26 cellular contexts compared by ENCODE assay signal in genomic region chr22:48761546-48761945, GRCh38.
DNase-seq lines count a peak whose midpoint lies in the region; ATAC-seq and TF ChIP-seq lines count a peak whose summit lies in the region.
"Had no signal": no experiment of that assay in that cellular context is flagged by ENCODE, and none has a peak within 500 bp of the region (broad histone marks: within the 10 kb centered on the region; RNA-seq: fewer than 3 reads in every experiment).

No MANE protein-coding gene starts in this region.

- H3K4me1 Mint-ChIP-seq in activated CD4-positive, alpha-beta memory T cell treated with anti-CD3 and anti-CD28 coated beads, Interleukin-2, amount 10 ng/mL, durations not matched to agents 7 days and 5 days = no peaks in the 10 kb centered on the region
- H3K4me1 Mint-ChIP-seq in activated CD4-positive, alpha-beta memory T cell treated with anti-CD3 and anti-CD28 coated beads for 36 hours (ENCODE audit: low read depth) = no peaks in the 10 kb centered on the region
- H3K4me1 Mint-ChIP-seq: brain, GM23338, IgD-negative memory B cell had no signal

- no peak overlapping the region for H3K4me3 ChIP-seq in adrenal gland
- no peak overlapping the region for H3K4me3 ChIP-seq in lower lobe of right lung
- no peak overlapping the region for H3K4me3 ChIP-seq in suprapubic skin
- no peak overlapping the region for H3K4me3 ChIP-seq in effector memory CD4-positive, alpha-beta T cell (ENCODE audit: insufficient read depth, low read depth, low read length, poor library complexity, severe bottlenecking)
- H3K4me3 ChIP-seq: GM23338 had no signal

- no peaks in the 10 kb centered on the region for H3K27me3 Mint-ChIP-seq in activated CD4-positive, alpha-beta memory T cell treated with anti-CD3 and anti-CD28 coated beads, Interleukin-2, amount 10 ng/mL, durations not matched to agents 7 days and 5 days
- H3K27me3 Mint-ChIP-seq in activated CD4-positive, alpha-beta memory T cell treated with anti-CD3 and anti-CD28 coated beads for 36 hours = peaks cover under 1% of the 10 kb centered on the region
- H3K27me3 Mint-ChIP-seq: brain, IgD-negative memory B cell had no signal

- in situ Hi-C loops in G401 (cut with HindIII; ENCODE audit: low sequenced_read_pairs) = no loop called here

- ATAC-seq in lower lobe of right lung = no peak
- ATAC-seq: GM23338 had no signal

- intact Hi-C loops in activated CD4-positive, alpha-beta memory T cell treated with anti-CD3 and anti-CD28 coated beads for 36 hours (cut with micrococcal nuclease) = no loop called here
- intact Hi-C loops in adrenal gland (cut with DNase I) (no loop called here), lower lobe of right lung (cut with DNase I) (no loop called here)

- TF ChIP-seq EP300 in suprapubic skin (IDR thresholded peaks at IDR 0.05) = no peak

- DNase-seq in activated CD4-positive, alpha-beta memory T cell treated with anti-CD3 and anti-CD28 coated beads, Interleukin-2, amount 10 ng/mL, durations not matched to agents 7 days and 5 days = peak; percentile 5
- DNase-seq in activated CD4-positive, alpha-beta memory T cell treated with anti-CD3 and anti-CD28 coated beads for 36 hours = no peak
- DNase-seq in adrenal gland (peak in 4 of 7 donors; percentile 2 to 29 (median 5)), lower lobe of right lung (peak; percentile 26), suprapubic skin (ENCODE audit: low spot score in 2 of 2) (peak; percentile 28 to 41), NCI-H1105 treated with DMSO at 0.1 percent for 48 hours (lab: John Stamatoyannopoulos, UW) (no peak), G401 (ENCODE audit: low spot score) (no peak)
- no peak for DNase-seq in effector memory CD4-positive, alpha-beta T cell
- DNase-seq: 8988T; activated CD4-positive, alpha-beta T cell treated with anti-CD3 and anti-CD28 coated beads, Interleukin-2, amount 50 U/mL, for 1 hour; activated naive CD4-positive, alpha-beta T cell treated with anti-CD3 and anti-CD28 coated beads for 36 hours; amniotic stem cell; C1 segment of cervical spinal cord; DMS79; HFFc6; mesendoderm; NCI-H446 treated with DMSO at 0.1 percent for 48 hours; NCI-H774; stimulated activated CD4-positive, alpha-beta T cell treated with anti-CD3 and anti-CD28 coated beads, Interleukin-4, amount 100 ng/mL, for 1 hour; T1000; trophoblast cell had no signal

- TF ChIP-seq POLR2A in adrenal gland (IDR thresholded peaks at IDR 0.05) (no peak), suprapubic skin (IDR thresholded peaks at IDR 0.05) (no peak)

- H3K9me3 Mint-ChIP-seq in activated CD4-positive, alpha-beta memory T cell treated with anti-CD3 and anti-CD28 coated beads, Interleukin-2, amount 10 ng/mL, durations not matched to agents 7 days and 5 days = no peaks in the 10 kb centered on the region
- H3K9me3 Mint-ChIP-seq in activated CD4-positive, alpha-beta memory T cell treated with anti-CD3 and anti-CD28 coated beads for 36 hours = peaks cover 7% of the 10 kb centered on the region
- H3K9me3 Mint-ChIP-seq: activated T-helper 1 cell treated with anti-CD3 and anti-CD28 coated beads, Interleukin-12 subunit alpha, Interleukin-12 subunit beta, Interleukin-2, Interleukin-4 antibody, amounts not matched to agents 30 ng/mL and 10 ng/mL and 1 ng/mL, durations not matched to agents 14 hours and 24 hours and 36 hours had no signal

- H3K4me3 Mint-ChIP-seq in activated CD4-positive, alpha-beta memory T cell treated with anti-CD3 and anti-CD28 coated beads, Interleukin-2, amount 10 ng/mL, durations not matched to agents 7 days and 5 days = no peak overlapping the region
- H3K4me3 Mint-ChIP-seq in activated CD4-positive, alpha-beta memory T cell treated with anti-CD3 and anti-CD28 coated beads for 36 hours = no peak overlapping the region
- H3K4me3 Mint-ChIP-seq: activated naive CD4-positive, alpha-beta T cell treated with anti-CD3 and anti-CD28 coated beads for 36 hours; activated T-helper 1 cell treated with anti-CD3 and anti-CD28 coated beads, Interleukin-12 subunit alpha, Interleukin-12 subunit beta, Interleukin-2, Interleukin-4 antibody, amounts not matched to agents 30 ng/mL and 10 ng/mL and 1 ng/mL, durations not matched to agents 14 hours and 24 hours and 36 hours; brain; GM23338; HFFc6; IgD-negative memory B cell had no signal

- H3K36me3 ChIP-seq in adrenal gland (replicated peaks in 1 of 2) = no peaks in the 10 kb centered on the region
- H3K36me3 ChIP-seq in lower lobe of right lung = no peaks in the 10 kb centered on the region
- H3K36me3 ChIP-seq in suprapubic skin = no peaks in the 10 kb centered on the region
- no peaks in the 10 kb centered on the region for H3K36me3 ChIP-seq in effector memory CD4-positive, alpha-beta T cell (ENCODE audit: control insufficient read depth, insufficient read depth, low read length)

- 85 to 90% (median 86%) methylated on average over 14 of the region's 14 CpGs for WGBS in adrenal gland, 4 donors
- 82% methylated on average over 14 of the region's 14 CpGs for WGBS in suprapubic skin

- H3K27ac Mint-ChIP-seq in activated CD4-positive, alpha-beta memory T cell treated with anti-CD3 and anti-CD28 coated beads, Interleukin-2, amount 10 ng/mL, durations not matched to agents 7 days and 5 days = no peak overlapping the region
- no peak overlapping the region for H3K27ac Mint-ChIP-seq in activated CD4-positive, alpha-beta memory T cell treated with anti-CD3 and anti-CD28 coated beads for 36 hours
- H3K27ac Mint-ChIP-seq: activated naive CD4-positive, alpha-beta T cell treated with anti-CD3 and anti-CD28 coated beads for 36 hours; activated T-helper 1 cell treated with anti-CD3 and anti-CD28 coated beads, Interleukin-12 subunit alpha, Interleukin-12 subunit beta, Interleukin-2, Interleukin-4 antibody, amounts not matched to agents 30 ng/mL and 10 ng/mL and 1 ng/mL, durations not matched to agents 14 hours and 24 hours and 36 hours; brain; GM23338; HFFc6; IgD-negative memory B cell had no signal

- no peak overlapping the region for H3K27ac ChIP-seq in adrenal gland
- H3K27ac ChIP-seq in lower lobe of right lung = no peak overlapping the region
- H3K27ac ChIP-seq in suprapubic skin = no peak overlapping the region
- no peak overlapping the region for H3K27ac ChIP-seq in effector memory CD4-positive, alpha-beta T cell (ENCODE audit: insufficient read depth, low read length, poor library complexity, severe bottlenecking)

- no peaks in the 10 kb centered on the region for H3K4me1 ChIP-seq in adrenal gland (replicated peaks in 1 of 2)
- no peaks in the 10 kb centered on the region for H3K4me1 ChIP-seq in lower lobe of right lung
- no peaks in the 10 kb centered on the region for H3K4me1 ChIP-seq in suprapubic skin
- H3K4me1 ChIP-seq in effector memory CD4-positive, alpha-beta T cell (ENCODE audit: control insufficient read depth, insufficient read depth, low read length, poor library complexity, severe bottlenecking) = no peaks in the 10 kb centered on the region
- H3K4me1 ChIP-seq: Caco-2 had no signal

- TF ChIP-seq CTCF in adrenal gland (IDR thresholded peaks at IDR 0.05) = no peak
- no peak for TF ChIP-seq CTCF in lower lobe of right lung (IDR thresholded peaks at IDR 0.05)
- TF ChIP-seq CTCF in suprapubic skin (IDR thresholded peaks at IDR 0.05) = no peak

- CTCF ChIA-PET in activated CD4-positive, alpha-beta memory T cell treated with anti-CD3 and anti-CD28 coated beads, Interleukin-2, amount 10 ng/mL, durations not matched to agents 7 days and 5 days (lab: Charles Lee) = no interaction called here
- CTCF ChIA-PET in activated CD4-positive, alpha-beta memory T cell treated with anti-CD3 and anti-CD28 coated beads for 36 hours (lab: Charles Lee) = no interaction called here

- H3K27me3 ChIP-seq in adrenal gland (no peaks in the 10 kb centered on the region), lower lobe of right lung (ENCODE audit: low read depth) (no peaks in the 10 kb centered on the region), suprapubic skin (no peaks in the 10 kb centered on the region)
- H3K27me3 ChIP-seq in effector memory CD4-positive, alpha-beta T cell (replicated peaks; ENCODE audit: control insufficient read depth, insufficient read depth, low read length, poor library complexity, severe bottlenecking) = no peaks in the 10 kb centered on the region

- H3K9me3 ChIP-seq in adrenal gland (replicated peaks in 1 of 3) = no peaks in the 10 kb centered on the region
- peaks cover 11% of the 10 kb centered on the region for H3K9me3 ChIP-seq in lower lobe of right lung
- peaks cover 7% of the 10 kb centered on the region for H3K9me3 ChIP-seq in suprapubic skin
- no peaks in the 10 kb centered on the region for H3K9me3 ChIP-seq in effector memory CD4-positive, alpha-beta T cell (ENCODE audit: control insufficient read depth, low read length)
- H3K9me3 ChIP-seq: Caco-2 had no signal

- POLR2A ChIA-PET in activated CD4-positive, alpha-beta memory T cell treated with anti-CD3 and anti-CD28 coated beads, Interleukin-2, amount 10 ng/mL, durations not matched to agents 7 days and 5 days (lab: Charles Lee) = no interaction called here
- POLR2A ChIA-PET in activated CD4-positive, alpha-beta memory T cell treated with anti-CD3 and anti-CD28 coated beads for 36 hours (lab: Charles Lee) = no interaction called here

- H3K36me3 Mint-ChIP-seq in activated CD4-positive, alpha-beta memory T cell treated with anti-CD3 and anti-CD28 coated beads, Interleukin-2, amount 10 ng/mL, durations not matched to agents 7 days and 5 days (ENCODE audit: low read depth) = no peaks in the 10 kb centered on the region
- no peaks in the 10 kb centered on the region for H3K36me3 Mint-ChIP-seq in activated CD4-positive, alpha-beta memory T cell treated with anti-CD3 and anti-CD28 coated beads for 36 hours
- H3K36me3 Mint-ChIP-seq: IgD-negative memory B cell had no signal

Comparison
In these comparisons a context has a peak if more than half of its experiments do, and no peak if none do; other contexts are left out.
1. DNase-seq: peak in activated CD4-positive, alpha-beta memory T cell treated with anti-CD3 and anti-CD28 coated beads, Interleukin-2, amount 10 ng/mL, durations not matched to agents 7 days and 5 days (single experiment), adrenal gland (4 of 7), lower lobe of right lung (single experiment) and suprapubic skin (2 of 2); none in activated CD4-positive, alpha-beta memory T cell treated with anti-CD3 and anti-CD28 coated beads for 36 hours (single experiment), NCI-H1105 treated with DMSO at 0.1 percent for 48 hours (single experiment), effector memory CD4-positive, alpha-beta T cell (0 of 3) and G401 (single experiment).